In the genomic region with DNA sequence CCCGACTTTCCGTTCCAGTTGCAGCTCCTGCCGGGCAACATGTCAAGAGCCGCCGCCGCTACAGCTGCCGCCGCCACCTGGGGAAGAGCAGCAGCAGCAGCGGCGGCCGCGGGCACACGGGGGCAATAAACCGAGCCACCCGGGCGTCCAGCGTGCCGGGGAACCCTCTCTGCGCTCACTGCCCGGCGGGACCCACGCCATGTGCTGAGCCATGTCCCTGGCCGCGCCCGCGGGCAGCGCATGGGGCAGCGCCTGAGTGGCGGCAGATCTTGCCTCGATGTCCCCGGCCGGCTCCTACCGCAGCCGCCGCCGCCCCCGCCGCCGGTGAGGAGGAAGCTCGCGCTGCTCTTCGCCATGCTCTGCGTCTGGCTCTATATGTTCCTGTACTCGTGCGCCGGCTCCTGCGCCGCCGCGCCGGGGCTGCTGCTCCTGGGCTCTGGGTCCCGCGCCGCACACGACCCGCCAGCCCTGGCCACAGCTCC, we compare ENCODE assay signal across 8 cellular contexts. TPM values are rescaled to one million over a fixed set of nuclear protein-coding genes. Genes with fewer than 3 reads are reported as not detected.
DNase-seq lines count a peak whose midpoint lies in the region; TF ChIP-seq lines count a peak whose summit lies in the region.

No MANE protein-coding gene starts in this region.

- intact Hi-C loops in colonic mucosa (cut with DNase I): no loop called here

- H3K27ac ChIP-seq in colonic mucosa (peak overlapping the region; percentile 69), mucosa of rectum (ENCODE audit: low read depth in 2 of 2, low read length in 2 of 2) (peak overlapping the region; percentile 68 to 80)

- peak overlapping the region; percentile 74 to 78 for H3K9ac ChIP-seq in colonic mucosa (ENCODE audit: low read depth in 2 of 2, low read length in 2 of 2)
- H3K9ac ChIP-seq in mucosa of rectum (ENCODE audit: low read depth in 1 of 2, low read length in 2 of 2): peak overlapping the region; percentile 29 to 70

- H3K27me3 ChIP-seq in HAP-1 (ENCODE audit: low read depth) (peaks cover 72% of the 10 kb centered on the region), colonic mucosa (peaks cover 66% of the 10 kb centered on the region), mucosa of rectum (ENCODE audit: control insufficient read depth in 2 of 2, insufficient read depth in 2 of 2, low read length in 2 of 2) (peaks cover 57 to 61% of the 10 kb centered on the region in 2 donors)

- in situ Hi-C loops in HAP-1 (cut with MboI; ENCODE audit: low sequenced_read_pairs): loop anchor here (25.0 kb wide), 3 partner anchors 89 to 964 kb away; no protein-coding TSS in a partner anchor

- H3K9me3 ChIP-seq in HAP-1 (no peaks in the 10 kb centered on the region), colonic mucosa (no peaks in the 10 kb centered on the region), mucosa of rectum (ENCODE audit: control insufficient read depth in 2 of 2, low read length in 2 of 2) (peaks cover 0 to 3% of the 10 kb centered on the region in 2 donors)

- H3K36me3 ChIP-seq in HAP-1 (replicated peaks) (no peaks in the 10 kb centered on the region), colonic mucosa (no peaks in the 10 kb centered on the region), mucosa of rectum (ENCODE audit: control insufficient read depth in 2 of 2, insufficient read depth in 2 of 2, low read length in 2 of 2) (no peaks in the 10 kb centered on the region)

- H3K4me1 ChIP-seq in HAP-1: no peaks in the 10 kb centered on the region
- H3K4me1 ChIP-seq in colonic mucosa: peaks cover 12% of the 10 kb centered on the region
- peaks cover 28 to 35% of the 10 kb centered on the region in 2 donors for H3K4me1 ChIP-seq in mucosa of rectum (ENCODE audit: control insufficient read depth in 2 of 2, insufficient read depth in 2 of 2, low read length in 2 of 2)

- no peak for TF ChIP-seq CTCF in colonic mucosa (IDR thresholded peaks at IDR 0.05)

- H3K4me3 ChIP-seq in HAP-1: peak overlapping the region; percentile 25
- H3K4me3 ChIP-seq in colonic mucosa: peak overlapping the region; percentile 52
- peak overlapping the region; percentile 79 to 83 for H3K4me3 ChIP-seq in mucosa of rectum (ENCODE audit: low read length in 2 of 2)

- DNase-seq in COLO668 (lab: John Stamatoyannopoulos, UW; ENCODE audit: unreplicated experiment) (peak; percentile 49), HAP-1 (ENCODE audit: low spot score in 2 of 2) (peak in 1 of 2 experiments; percentile 11), SHP77 treated with DMSO at 0.1 percent for 48 hours (lab: John Stamatoyannopoulos, UW) (peak; percentile 66), colonic mucosa (no peak), inferior parietal cortex (ENCODE audit: extremely low spot score) (no peak), SW 1271 (lab: John Stamatoyannopoulos, UW) (no peak), OCI-M2 (lab: John Stamatoyannopoulos, UW; ENCODE audit: unreplicated experiment) (no peak)

RNA-seq across cellular contexts. Expression of a gene that starts 0.4 kb away (rescaled TPM):
- total RNA-seq in colonic mucosa: 1 to 10 TPM; 1.1 TPM

Comparison
In these comparisons a context has a peak if more than half of its experiments do, and no peak if none do; other contexts are left out.
1. DNase-seq: peak in COLO668 (single experiment) and SHP77 treated with DMSO at 0.1 percent for 48 hours (single experiment); none in colonic mucosa (single experiment), inferior parietal cortex (single experiment), SW 1271 (0 of 2) and OCI-M2 (single experiment).
2. H3K4me3 ChIP-seq: peak in every context shown above with its lines; median percentile 81 in mucosa of rectum; 52 in colonic mucosa; 25 in HAP-1.